22 cellular contexts compared by ENCODE assay signal in genomic region chr12:65157091-65157490, GRCh38. TPM values are rescaled to one million over a fixed set of nuclear protein-coding genes. Genes with fewer than 3 reads are reported as not detected.
DNase-seq lines count a peak whose midpoint lies in the region; ATAC-seq, FAIRE-seq and TF ChIP-seq lines count a peak whose summit lies in the region.
"Had no signal": no experiment of that assay in that cellular context is flagged by ENCODE, and none has a peak within 500 bp of the region (broad histone marks: within the 10 kb centered on the region; RNA-seq: fewer than 3 reads in every experiment).

No MANE protein-coding gene starts in this region.

- H2BK15ac ChIP-seq in H1 (ENCODE audit: low read length), result no peak overlapping the region

- H3K79me2 ChIP-seq in DOHH2 (ENCODE audit: control insufficient read depth, low read length) (no peaks in the 10 kb centered on the region), SU-DHL-6 (ENCODE audit: insufficient read depth, low read length) (no peaks in the 10 kb centered on the region), H1 (ENCODE audit: control insufficient read depth in 1 of 2, insufficient read depth in 2 of 2, low read length in 2 of 2) (no peaks in the 10 kb centered on the region), mammary epithelial cell (ENCODE audit: insufficient read depth, low read length) (no peaks in the 10 kb centered on the region)

- no peak for TF ChIP-seq RAD21 in H1 (IDR thresholded peaks at IDR 0.05 in 1 of 2, conservative IDR thresholded peaks at IDR 0.05 in 1 of 2; ENCODE audit: low read depth in 2 of 2, low read length in 2 of 2)

- H3K18ac ChIP-seq in H1 (ENCODE audit: extremely low read depth, low read length), result no peak overlapping the region

- H3K27me3 ChIP-seq in DOHH2 (ENCODE audit: control insufficient read depth, low read length) (peaks cover 8% of the 10 kb centered on the region; the same call in 1 of the 2 replicates), SU-DHL-6 (ENCODE audit: low read length) (no peaks in the 10 kb centered on the region), H1 (replicated peaks in 1 of 4; ENCODE audit: control insufficient read depth in 3 of 4, extremely low read depth in 1 of 4, insufficient read depth in 3 of 4, low read length in 3 of 4) (no peaks in the 10 kb centered on the region), mammary epithelial cell (ENCODE audit: insufficient read depth, low read length) (peaks cover 2% of the 10 kb centered on the region)

- H2BK120ac ChIP-seq in H1 (replicated peaks; ENCODE audit: low read depth, low read length), result no peak overlapping the region

- H3K4me1 ChIP-seq in DOHH2 (ENCODE audit: control insufficient read depth, low read length), result peaks cover 16% of the 10 kb centered on the region
- no peaks in the 10 kb centered on the region for H3K4me1 ChIP-seq in H1 (replicated peaks in 1 of 4; ENCODE audit: control insufficient read depth in 3 of 4, insufficient read depth in 4 of 4, low read length in 3 of 4)
- H3K4me1 ChIP-seq in mammary epithelial cell (ENCODE audit: insufficient read depth, low read length), result no peaks in the 10 kb centered on the region

- no peak overlapping the region for H2BK20ac ChIP-seq in H1 (ENCODE audit: low read length)

- H3K4me3 ChIP-seq in DOHH2 (ENCODE audit: low read length) (peak overlapping the region; percentile 25; the same call in 1 of the 2 replicates), SU-DHL-6 (ENCODE audit: insufficient read depth, low read length, poor library complexity, severe bottlenecking) (peak overlapping the region; percentile 7), H1 (ENCODE audit: extremely low read depth in 1 of 4, insufficient read depth in 2 of 4, low read depth in 3 of 4, low read length in 4 of 4) (no peak overlapping the region), mammary epithelial cell (replicated peaks in 1 of 3; ENCODE audit: insufficient read depth in 1 of 3, low read depth in 2 of 3, low read length in 3 of 3) (no peak overlapping the region)
- H3K4me3 ChIP-seq: dorsolateral prefrontal cortex, mucosa of descending colon had no signal

- no peak overlapping the region for H3K56ac ChIP-seq in H1 (replicated peaks; ENCODE audit: insufficient read length, low read depth, low read length)

- no peak overlapping the region for H2BK5ac ChIP-seq in H1 (ENCODE audit: low read depth, low read length)

- no peak overlapping the region for H3K23ac ChIP-seq in H1 (ENCODE audit: insufficient read length)

- peaks cover 21% of the 10 kb centered on the region for H3K27me3 Mint-ChIP-seq in T-helper 2 cell treated with Interferon-gamma antibody and Interleukin-4, amounts not matched to agents 5 μg/mL and 100 μg/mL, for 36 hours (ENCODE audit: low read depth)

- peak overlapping the region; percentile 52 for H3K4me3 Mint-ChIP-seq in T-helper 2 cell treated with Interferon-gamma antibody and Interleukin-4, amounts not matched to agents 5 μg/mL and 100 μg/mL, for 36 hours

- no TSS peak for BruUV-seq in mammary epithelial cell (replicated peaks; lab: Mats Ljungman, UMichigan)

- POLR2A ChIA-PET in H1 (lab: Charles Lee; ENCODE audit: partially characterized antibody), result no interaction called here

- H3K36me3 Mint-ChIP-seq in T-helper 2 cell treated with Interferon-gamma antibody and Interleukin-4, amounts not matched to agents 5 μg/mL and 100 μg/mL, for 36 hours (ENCODE audit: low read depth), result peaks cover 4% of the 10 kb centered on the region

- H4K20me1 ChIP-seq in DOHH2 (ENCODE audit: control insufficient read depth, insufficient read depth, low read depth, low read length) (no peaks in the 10 kb centered on the region), SU-DHL-6 (ENCODE audit: low read depth, low read length) (no peaks in the 10 kb centered on the region), H1 (replicated peaks in 1 of 2; ENCODE audit: control insufficient read depth in 1 of 2, insufficient read depth in 2 of 2, low read length in 2 of 2) (no peaks in the 10 kb centered on the region), mammary epithelial cell (ENCODE audit: insufficient read depth, low read length) (no peaks in the 10 kb centered on the region)

- H2AFZ ChIP-seq in SU-DHL-6 (ENCODE audit: low read depth, low read length, severe bottlenecking) (peak overlapping the region; percentile 85), H1 (ENCODE audit: low read length) (peak overlapping the region; percentile 95; the same call in 1 of the 2 replicates), mammary epithelial cell (ENCODE audit: low read depth, low read length) (no peak overlapping the region)

- H3K9me2 ChIP-seq in DOHH2 (replicated peaks; ENCODE audit: control insufficient read depth, low read length) (no peaks in the 10 kb centered on the region), SU-DHL-6 (replicated peaks; ENCODE audit: insufficient read depth, low read length) (no peaks in the 10 kb centered on the region)

- TF ChIP-seq POLR2A in H1 (IDR thresholded peaks at IDR 0.05; ENCODE audit: control extremely low read depth in 1 of 2, low read depth in 2 of 2, low read length in 2 of 2), result no peak

- no peaks in the 10 kb centered on the region for H3K36me3 ChIP-seq in DOHH2 (ENCODE audit: control insufficient read depth, low read length)
- H3K36me3 ChIP-seq in SU-DHL-6 (ENCODE audit: low read length), result no peaks in the 10 kb centered on the region
- no peaks in the 10 kb centered on the region for H3K36me3 ChIP-seq in H1 (ENCODE audit: control insufficient read depth in 2 of 4, insufficient read depth in 4 of 4, low read length in 3 of 4)
- no peaks in the 10 kb centered on the region for H3K36me3 ChIP-seq in mammary epithelial cell (ENCODE audit: insufficient read depth, low read length)
- H3K36me3 ChIP-seq: brain microvascular endothelial cell had no signal

- TF ChIP-seq CTCF in DOHH2 (IDR thresholded peaks at IDR 0.05; ENCODE audit: low read depth, low read length, poor library complexity, severe bottlenecking), result no peak
- TF ChIP-seq CTCF in SU-DHL-6 (IDR thresholded peaks at IDR 0.05; ENCODE audit: insufficient read depth, low read length, poor library complexity, severe bottlenecking), result no peak
- no peak for TF ChIP-seq CTCF in H1 (IDR thresholded peaks at IDR 0.05; ENCODE audit: control extremely low read depth in 1 of 3, insufficient read depth in 1 of 3, low read depth in 1 of 3, low read length in 3 of 3)
- no peak for TF ChIP-seq CTCF in mammary epithelial cell (conservative IDR thresholded peaks at IDR 0.05 in 1 of 2, IDR thresholded peaks at IDR 0.05 in 1 of 2; ENCODE audit: extremely low read depth in 1 of 2, insufficient read depth in 1 of 2, low read depth in 1 of 2, low read length in 2 of 2)

- no peak for TF ChIP-seq EP300 in H1 (IDR thresholded peaks at IDR 0.05; ENCODE audit: borderline replicate concordance in 1 of 2, low read depth in 2 of 2, low read length in 2 of 2)

- no peak overlapping the region for H2BK12ac ChIP-seq in H1 (ENCODE audit: low read depth, low read length)

- no peak for FAIRE-seq in H1 (lab: Jason Lieb, UNC)

- no peaks in the 10 kb centered on the region for H3K23me2 ChIP-seq in H1 (ENCODE audit: low read depth, low read length)

- no peak overlapping the region for H4K8ac ChIP-seq in H1 (ENCODE audit: extremely low read depth, insufficient read depth, low read length)

- H3K4me1 Mint-ChIP-seq in T-helper 2 cell treated with Interferon-gamma antibody and Interleukin-4, amounts not matched to agents 5 μg/mL and 100 μg/mL, for 36 hours (ENCODE audit: low read depth), result peaks cover 16% of the 10 kb centered on the region

- no peak for DNase-seq in T-helper 2 cell treated with Interferon-gamma antibody and Interleukin-4, amounts not matched to agents 5 μg/mL and 100 μg/mL, for 36 hours (ENCODE audit: low spot score)
- DNase-seq in T-helper 2 cell, result no peak
- DNase-seq in H1 (ENCODE audit: low read depth in 1 of 2, low spot score in 2 of 2), result no peak
- DNase-seq in mammary epithelial cell, result no peak
- DNase-seq in NCI-H524 treated with DMSO at 0.1 percent for 48 hours (lab: John Stamatoyannopoulos, UW), result no peak
- DNase-seq: 8988T; activated CD4-positive, alpha-beta T cell treated with anti-CD3 and anti-CD28 coated beads, Interleukin-2, amount 50 U/mL, for 4 hours; activated gamma-delta T cell treated with Interleukin-2 at 50 U/mL for 16 hours; DMS79; dorsolateral prefrontal cortex; IMR-90; mucosa of descending colon; NCI-H2029; NCI-H510A; retina had no signal

- ATAC-seq in GM21825 (IDR thresholded peaks at IDR 0.05; ENCODE audit: unreplicated experiment), result no peak
- ATAC-seq: esophagus mucosa had no signal

- H3K9me3 ChIP-seq in DOHH2 (ENCODE audit: control insufficient read depth, insufficient read depth, low read length), result no peaks in the 10 kb centered on the region
- H3K9me3 ChIP-seq in SU-DHL-6 (ENCODE audit: insufficient read depth, low read length), result no peaks in the 10 kb centered on the region
- no peaks in the 10 kb centered on the region for H3K9me3 ChIP-seq in H1 (ENCODE audit: insufficient read depth in 2 of 2, low read depth in 1 of 2, low read length in 1 of 2)
- no peaks in the 10 kb centered on the region for H3K9me3 ChIP-seq in mammary epithelial cell (replicated peaks; ENCODE audit: insufficient read depth, low read length)
- H3K9me3 ChIP-seq: mucosa of descending colon had no signal

- H2AK5ac ChIP-seq in H1 (ENCODE audit: low read depth, low read length), result no peak overlapping the region

- H3K14ac ChIP-seq in H1 (ENCODE audit: insufficient read length), result no peak overlapping the region

- 90% methylated on average over 4 of the region's 4 CpGs; no CpG with 5 or more reads in 1 of the 2 experiments for WGBS in H1 (ENCODE audit: extremely low coverage in 1 of 2, insufficient coverage in 1 of 2, insufficient read length in 1 of 2, insufficient replicate concordance in 2 of 2, low coverage in 1 of 2, low lambda C conversion rate in 2 of 2, missing lambda C conversion rate in 1 of 2), 2 experiments
- 98% methylated on average over 4 of the region's 4 CpGs for WGBS in mammary epithelial cell (ENCODE audit: low coverage, missing lambda C conversion rate)

- CTCF ChIA-PET in H1 (lab: Charles Lee; ENCODE audit: partially characterized antibody) (interaction anchor here (0.7 to 1.3 kb wide), 3 partner anchors 14 to 56 kb away, joined by 3 read pairs; no protein-coding TSS in a partner anchor), mammary epithelial cell (lab: Charles Lee; ENCODE audit: low non-redundant PET) (no interaction called here)

- no peaks in the 10 kb centered on the region for H3K9me3 Mint-ChIP-seq in T-helper 2 cell treated with Interferon-gamma antibody and Interleukin-4, amounts not matched to agents 5 μg/mL and 100 μg/mL, for 36 hours

- H4K91ac ChIP-seq in H1 (replicated peaks; ENCODE audit: insufficient read length, low read length), result no peak overlapping the region

- H3K4me2 ChIP-seq in DOHH2 (ENCODE audit: low read length) (peak overlapping the region; percentile 40; the same call in 1 of the 2 replicates), SU-DHL-6 (ENCODE audit: low read depth, low read length, poor library complexity, severe bottlenecking) (peak overlapping the region; percentile 60), H1 (ENCODE audit: insufficient read depth in 1 of 2, low read depth in 2 of 2, low read length in 2 of 2) (no peak overlapping the region), mammary epithelial cell (ENCODE audit: insufficient read depth, low read depth, low read length) (no peak overlapping the region)

- dilution Hi-C loops in mammary epithelial cell (cut with HindIII; ENCODE audit: low sequenced_read_pairs), result no loop called here

- no peak overlapping the region for H3K27ac ChIP-seq in DOHH2 (ENCODE audit: low read depth, low read length)
- H3K27ac ChIP-seq in SU-DHL-6 (ENCODE audit: low read depth, low read length), result peak overlapping the region; percentile 54
- H3K27ac ChIP-seq in H1 (ENCODE audit: low read depth, low read length), result no peak overlapping the region
- H3K27ac ChIP-seq in mammary epithelial cell (ENCODE audit: insufficient read depth, low read depth, low read length), result no peak overlapping the region
- H3K27ac ChIP-seq: brain microvascular endothelial cell, C4-2B, dorsolateral prefrontal cortex had no signal

- H3K9ac ChIP-seq in SU-DHL-6 (ENCODE audit: low read length) (peak overlapping the region; percentile 23), H1 (replicated peaks in 1 of 4; ENCODE audit: extremely low read depth in 1 of 4, low read depth in 3 of 4, low read length in 3 of 4) (no peak overlapping the region), mammary epithelial cell (ENCODE audit: insufficient read depth, low read length) (no peak overlapping the region)

- H3F3A ChIP-seq in DOHH2 (ENCODE audit: control insufficient read depth, insufficient read depth), result no peaks in the 10 kb centered on the region
- H3F3A ChIP-seq in SU-DHL-6 (ENCODE audit: insufficient read depth), result 0 out of 2 replicates have a peak, but pooled peaks cover 5% of the 10 kb centered on the region

- no peak overlapping the region for H4K5ac ChIP-seq in H1 (ENCODE audit: insufficient read length, low read depth, low read length)

- intact Hi-C loops in mammary epithelial cell (cut with micrococcal nuclease), result no loop called here

- no peak overlapping the region for H3K4ac ChIP-seq in H1 (replicated peaks; ENCODE audit: insufficient read length, low read depth, low read length)

- in situ Hi-C loops in mammary epithelial cell (cut with MboI; ENCODE audit: low sequenced_read_pairs in 2 of 2), result no loop called here

- no peaks in the 10 kb centered on the region for H3K79me1 ChIP-seq in H1 (ENCODE audit: low read depth, low read length)

- peak overlapping the region; percentile 77 for H3K27ac Mint-ChIP-seq in T-helper 2 cell treated with Interferon-gamma antibody and Interleukin-4, amounts not matched to agents 5 μg/mL and 100 μg/mL, for 36 hours

RNA-seq across cellular contexts. Expression of gene LEMD3, which starts 12.3 kb away (rescaled TPM):
- total RNA-seq in H1 (2021; fragmentation: NEBNext Ultra II Directional; extraction: Animal tissue kit (Norgen Biotek cat#: 25700)), result 31.7 and 33.2 TPM in 2 replicates
- polyA plus RNA-seq in H1 (2011; rRNA removed), result 5.6 and 5.8 TPM in 2 replicates
- polyA plus RNA-seq in H1 (2011; cell fraction: cytosol; rRNA removed), result 10.3 TPM
- polyA plus RNA-seq in H1 (2011; cell fraction: nucleus; rRNA removed), result 7.8 TPM
- 8.5 to 15.7 TPM (median 11.1 TPM) in 4 replicates for polyA plus RNA-seq in H1 (2012, experiment 1 of 2)
- 2.2 TPM for polyA plus RNA-seq in H1 (2012, experiment 2 of 2)
- polyA plus RNA-seq in H1 (2013, experiment 1 of 2), result 24.1 TPM
- polyA plus RNA-seq in H1 (2013, experiment 2 of 2), result 28.8 TPM
- 10.0 and 11.9 TPM in 2 replicates for polyA minus RNA-seq in H1 (2011; rRNA and poly(A)+ RNA removed)
- 17.8 TPM for polyA minus RNA-seq in H1 (2011; cell fraction: cytosol; rRNA and poly(A)+ RNA removed)
- polyA minus RNA-seq in H1 (2011; cell fraction: nucleus; rRNA and poly(A)+ RNA removed), result 47.7 TPM
- total RNA-seq in mammary epithelial cell, result 10 to 100 TPM; 31.2 to 47.0 TPM
- polyA plus RNA-seq in mammary epithelial cell, result 9.4 TPM
- polyA minus RNA-seq in mammary epithelial cell, result 12.8 TPM

RNA-seq across cellular contexts. Expression of gene WIF1, which starts 36.0 kb away (rescaled TPM):
- 7.8 and 9.1 TPM in 2 replicates for total RNA-seq in H1 (2021; fragmentation: NEBNext Ultra II Directional; extraction: Animal tissue kit (Norgen Biotek cat#: 25700))
- polyA plus RNA-seq in H1 (2011; rRNA removed), result 1.7 and 1.8 TPM in 2 replicates
- 2.3 TPM for polyA plus RNA-seq in H1 (2011; cell fraction: cytosol; rRNA removed)
- 2.2 TPM for polyA plus RNA-seq in H1 (2011; cell fraction: nucleus; rRNA removed)
- polyA plus RNA-seq in H1 (2012, experiment 1 of 2), result 3.3 to 4.0 TPM (median 3.5 TPM) in 4 replicates
- 2.0 TPM for polyA plus RNA-seq in H1 (2012, experiment 2 of 2)
- 9.0 TPM for polyA plus RNA-seq in H1 (2013, experiment 1 of 2)
- 10.0 TPM for polyA plus RNA-seq in H1 (2013, experiment 2 of 2)
- 4.3 and 5.9 TPM in 2 replicates for polyA minus RNA-seq in H1 (2011; rRNA and poly(A)+ RNA removed)
- polyA minus RNA-seq in H1 (2011; cell fraction: cytosol; rRNA and poly(A)+ RNA removed), result 2.6 TPM
- polyA minus RNA-seq in H1 (2011; cell fraction: nucleus; rRNA and poly(A)+ RNA removed), result 2.1 TPM
- not detected for total RNA-seq in mammary epithelial cell
- polyA plus RNA-seq in mammary epithelial cell, result not detected
- polyA minus RNA-seq in mammary epithelial cell, result not detected
- total RNA-seq: IMR-90, SK-MEL-5 had no signal
- polyA plus RNA-seq: IMR-90 had no signal

Comparison
In these comparisons a context has a peak if more than half of its experiments do, and no peak if none do; other contexts are left out.
1. H3K4me2 ChIP-seq: peak in DOHH2 (single experiment) and SU-DHL-6 (single experiment); none in H1 (0 of 2) and mammary epithelial cell (single experiment).
2. H3K4me3 ChIP-seq: peak in DOHH2 (single experiment) and SU-DHL-6 (single experiment); none in H1 (0 of 4) and mammary epithelial cell (0 of 3).